ENCODE assay signal across 13 cellular contexts in the genomic region with DNA sequence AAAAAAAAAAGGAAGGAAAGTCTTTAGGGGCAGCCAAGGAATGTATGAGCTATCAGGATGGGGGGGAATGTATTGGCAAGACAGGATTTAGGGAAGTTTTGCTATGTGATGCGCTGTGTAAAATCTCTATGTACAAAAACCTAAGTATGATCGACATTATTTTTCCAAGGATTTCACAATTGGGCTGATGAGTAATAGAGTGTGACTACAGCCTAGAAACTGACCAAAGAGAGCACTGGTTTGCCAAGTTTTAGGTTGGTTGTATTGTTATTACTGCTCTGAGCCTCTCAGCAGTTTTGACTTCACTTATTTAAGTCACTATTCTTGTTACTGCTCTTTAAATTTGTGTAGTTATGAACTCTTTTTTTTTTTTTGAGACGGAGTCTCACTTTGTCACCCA.
DNase-seq lines count a peak whose midpoint lies in the region; ATAC-seq and TF ChIP-seq lines count a peak whose summit lies in the region.
"Had no signal": no experiment of that assay in that cellular context is flagged by ENCODE, and none has a peak within 500 bp of the region (broad histone marks: within the 10 kb centered on the region; RNA-seq: fewer than 3 reads in every experiment).

No MANE protein-coding gene starts in this region.

- DNase-seq in AG08395 (ENCODE audit: low spot score) (peak; percentile 33), LHCN-M2 (ENCODE audit: low read depth) (peak; percentile 81), mammary epithelial cell (peak; percentile 76), iris pigment epithelial cell (ENCODE audit: low read depth) (peak; percentile 83), neural progenitor cell (ENCODE audit: low spot score) (no peak), NCI-H1105 (lab: John Stamatoyannopoulos, UW) (no peak), H9 (no peak)
- no peak for DNase-seq in stimulated activated effector memory CD8-positive, alpha-beta T cell treated with anti-CD3 and anti-CD28 coated beads, Interleukin-12 subunit alpha, Interleukin-12 subunit beta, amount 100 ng/mL, for 72 hours (ENCODE audit: low spot score in 2 of 2)
- DNase-seq: activated naive CD4-positive, alpha-beta T cell; NCI-H1092; nucleus accumbens had no signal

- H3K36me3 ChIP-seq in mammary epithelial cell (ENCODE audit: insufficient read depth, low read length) (no peaks in the 10 kb centered on the region), neural progenitor cell (no peaks in the 10 kb centered on the region)

- H3K36me3 Mint-ChIP-seq in neural progenitor cell = no peaks in the 10 kb centered on the region
- no peaks in the 10 kb centered on the region for H3K36me3 Mint-ChIP-seq in stimulated activated effector memory CD8-positive, alpha-beta T cell treated with anti-CD3 and anti-CD28 coated beads, Interleukin-12 subunit alpha, Interleukin-12 subunit beta, amount 100 ng/mL, for 72 hours
- H3K36me3 Mint-ChIP-seq in H9 (ENCODE audit: insufficient read depth in 1 of 3, low read depth in 3 of 3) = peaks cover 0 to 4% (median 2%) of the 10 kb centered on the region in 3 experiments; a peak in 2 of 7 replicates
- H3K36me3 Mint-ChIP-seq: memory B cell had no signal

- H2AFZ ChIP-seq in mammary epithelial cell (ENCODE audit: low read depth, low read length) (no peak overlapping the region), neural progenitor cell (replicated peaks) (no peak overlapping the region), H9 (ENCODE audit: low read length) (no peak overlapping the region)

- H3K79me2 ChIP-seq in mammary epithelial cell (ENCODE audit: insufficient read depth, low read length) = no peaks in the 10 kb centered on the region
- H3K79me2 ChIP-seq in neural progenitor cell (ENCODE audit: low read depth) = no peaks in the 10 kb centered on the region
- no peaks in the 10 kb centered on the region for H3K79me2 ChIP-seq in H9 (ENCODE audit: insufficient read depth, low read length)

- WGBS in mammary epithelial cell (ENCODE audit: low coverage, missing lambda C conversion rate) = 46% methylated on average over 3 of the region's 3 CpGs
- no CpG with 5 or more reads among the region's 3 CpGs for WGBS in H9 (ENCODE audit: extremely low coverage, insufficient read length, low lambda C conversion rate)

- no peak overlapping the region for H3K23ac ChIP-seq in H9 (ENCODE audit: insufficient read length, low read depth, low read length)

- ATAC-seq in stimulated activated effector memory CD8-positive, alpha-beta T cell treated with anti-CD3 and anti-CD28 coated beads, Interleukin-12 subunit alpha, Interleukin-12 subunit beta, amount 100 ng/mL, for 72 hours = no peak

- intact Hi-C loops in mammary epithelial cell (cut with micrococcal nuclease) = no loop called here

- no peak overlapping the region for H3K4ac ChIP-seq in H9 (ENCODE audit: low read depth, low read length)

- H3K9me3 ChIP-seq in mammary epithelial cell (replicated peaks; ENCODE audit: insufficient read depth, low read length) (no peaks in the 10 kb centered on the region), neural progenitor cell (ENCODE audit: low read depth) (no peaks in the 10 kb centered on the region), H9 (ENCODE audit: control insufficient read depth, low read depth, low read length) (no peaks in the 10 kb centered on the region)

- CTCF ChIA-PET in mammary epithelial cell (lab: Charles Lee; ENCODE audit: low non-redundant PET) = no interaction called here

- no peak overlapping the region for H2BK15ac ChIP-seq in H9 (ENCODE audit: low read depth, low read length)

- H3K4me1 ChIP-seq in mammary epithelial cell (ENCODE audit: insufficient read depth, low read length) (no peaks in the 10 kb centered on the region), neural progenitor cell (peaks cover 29% of the 10 kb centered on the region), H9 (ENCODE audit: insufficient read depth, low read length) (peaks cover 3% of the 10 kb centered on the region; the same call in 1 of the 2 replicates)

- no peak overlapping the region for H3K14ac ChIP-seq in H9 (ENCODE audit: insufficient read depth, low read length)

- H2BK120ac ChIP-seq in H9 (ENCODE audit: low read depth, low read length, poor library complexity, severe bottlenecking) = no peak overlapping the region

- no peak overlapping the region for H4K91ac ChIP-seq in H9 (ENCODE audit: insufficient read length, low read depth, low read length)

- H3K18ac ChIP-seq in H9 (ENCODE audit: insufficient read length, low read depth, low read length) = no peak overlapping the region

- H2BK5ac ChIP-seq in H9 (ENCODE audit: insufficient read length, low read length) = no peak overlapping the region

- no peak overlapping the region for H4K5ac ChIP-seq in H9 (ENCODE audit: insufficient read length, low read depth, low read length)

- H2AK5ac ChIP-seq in H9 (ENCODE audit: insufficient read length, low read length) = no peak overlapping the region

- no TSS peak for BruUV-seq in mammary epithelial cell (replicated peaks; lab: Mats Ljungman, UMichigan)

- H3K27me3 ChIP-seq in mammary epithelial cell (ENCODE audit: insufficient read depth, low read length) = no peaks in the 10 kb centered on the region
- H3K27me3 ChIP-seq in neural progenitor cell = no peaks in the 10 kb centered on the region
- H3K27me3 ChIP-seq in H9 (ENCODE audit: insufficient read depth, low read length) = no peaks in the 10 kb centered on the region

- H3K4me1 Mint-ChIP-seq in neural progenitor cell (peaks cover 25% of the 10 kb centered on the region), H9 (peaks cover 22 to 25% of the 10 kb centered on the region in 2 experiments)
- H3K4me1 Mint-ChIP-seq in stimulated activated effector memory CD8-positive, alpha-beta T cell treated with anti-CD3 and anti-CD28 coated beads, Interleukin-12 subunit alpha, Interleukin-12 subunit beta, amount 100 ng/mL, for 72 hours = no peaks in the 10 kb centered on the region
- H3K4me1 Mint-ChIP-seq: memory B cell had no signal

- no peak overlapping the region for H2BK12ac ChIP-seq in H9 (ENCODE audit: insufficient read length, low read depth, low read length)

- peaks cover 23% of the 10 kb centered on the region for H3F3A ChIP-seq in neural progenitor cell (ENCODE audit: low read depth)

- H3K4me3 Mint-ChIP-seq in neural progenitor cell (no peak overlapping the region), H9 (no peak overlapping the region)
- no peak overlapping the region for H3K4me3 Mint-ChIP-seq in stimulated activated effector memory CD8-positive, alpha-beta T cell treated with anti-CD3 and anti-CD28 coated beads, Interleukin-12 subunit alpha, Interleukin-12 subunit beta, amount 100 ng/mL, for 72 hours
- H3K4me3 Mint-ChIP-seq: memory B cell had no signal

- H3K9me3 Mint-ChIP-seq in neural progenitor cell = no peaks in the 10 kb centered on the region
- H3K9me3 Mint-ChIP-seq in stimulated activated effector memory CD8-positive, alpha-beta T cell treated with anti-CD3 and anti-CD28 coated beads, Interleukin-12 subunit alpha, Interleukin-12 subunit beta, amount 100 ng/mL, for 72 hours = no peaks in the 10 kb centered on the region
- no peaks in the 10 kb centered on the region; a peak in 1 of 5 replicates for H3K9me3 Mint-ChIP-seq in H9

- H3K4me3 ChIP-seq in mammary epithelial cell (replicated peaks in 1 of 3; ENCODE audit: insufficient read depth in 1 of 3, low read depth in 2 of 3, low read length in 3 of 3) = no peak overlapping the region
- H3K4me3 ChIP-seq in neural progenitor cell = no peak overlapping the region
- H3K4me3 ChIP-seq: smooth muscle cell had no signal

- no peak overlapping the region for H3K9ac ChIP-seq in mammary epithelial cell (ENCODE audit: insufficient read depth, low read length)
- H3K9ac ChIP-seq in neural progenitor cell = no peak overlapping the region
- H3K9ac ChIP-seq in H9 (ENCODE audit: extremely low read depth, insufficient read length, low read length) = no peak overlapping the region

- H3K27ac Mint-ChIP-seq in neural progenitor cell (no peak overlapping the region), H9 (no peak overlapping the region)
- no peak overlapping the region for H3K27ac Mint-ChIP-seq in stimulated activated effector memory CD8-positive, alpha-beta T cell treated with anti-CD3 and anti-CD28 coated beads, Interleukin-12 subunit alpha, Interleukin-12 subunit beta, amount 100 ng/mL, for 72 hours
- H3K27ac Mint-ChIP-seq: memory B cell had no signal

- no peak overlapping the region for H3K56ac ChIP-seq in H9 (ENCODE audit: insufficient read length, low read depth, low read length)

- in situ Hi-C loops in mammary epithelial cell (cut with MboI; ENCODE audit: low sequenced_read_pairs in 2 of 2) = no loop called here

- no peaks in the 10 kb centered on the region for H3K79me1 ChIP-seq in H9 (ENCODE audit: insufficient read depth, low read depth, low read length, poor library complexity, severe bottlenecking)

- H4K8ac ChIP-seq in H9 (replicated peaks; ENCODE audit: insufficient read length, low read depth, low read length) = no peak overlapping the region

- H3K27ac ChIP-seq in mammary epithelial cell (ENCODE audit: insufficient read depth, low read depth, low read length) = no peak overlapping the region
- H3K27ac ChIP-seq in neural progenitor cell = no peak overlapping the region
- no peak overlapping the region for H3K27ac ChIP-seq in H9 (ENCODE audit: insufficient read length, low read depth, low read length)

- no peaks in the 10 kb centered on the region for H3K23me2 ChIP-seq in H9 (ENCODE audit: insufficient read length, low read depth, low read length, poor library complexity, severe bottlenecking)

- no peak overlapping the region for H2BK20ac ChIP-seq in H9 (ENCODE audit: low read depth, low read length, poor library complexity, severe bottlenecking)

- dilution Hi-C loops in mammary epithelial cell (cut with HindIII; ENCODE audit: low sequenced_read_pairs) = no loop called here

- H4K20me1 ChIP-seq in mammary epithelial cell (ENCODE audit: insufficient read depth, low read length) (no peaks in the 10 kb centered on the region), neural progenitor cell (ENCODE audit: low read depth) (peaks cover 12% of the 10 kb centered on the region), H9 (ENCODE audit: control insufficient read depth, insufficient read depth, insufficient read length) (no peaks in the 10 kb centered on the region)

- H3K4me2 ChIP-seq in mammary epithelial cell (ENCODE audit: insufficient read depth, low read depth, low read length) (no peak overlapping the region), neural progenitor cell (no peak overlapping the region), H9 (ENCODE audit: insufficient read depth, insufficient read length, low read length) (no peak overlapping the region)
- H3K4me2 ChIP-seq: smooth muscle cell had no signal

- H3K27me3 Mint-ChIP-seq in neural progenitor cell (ENCODE audit: insufficient read depth, low read depth) (peaks cover 3% of the 10 kb centered on the region), H9 (ENCODE audit: low read depth) (no peaks in the 10 kb centered on the region)

- no peak overlapping the region for H3T11ph ChIP-seq in H9 (ENCODE audit: low read length)

- TF ChIP-seq CTCF in mammary epithelial cell (conservative IDR thresholded peaks at IDR 0.05 in 1 of 2, IDR thresholded peaks at IDR 0.05 in 1 of 2; ENCODE audit: extremely low read depth in 1 of 2, insufficient read depth in 1 of 2, low read depth in 1 of 2, low read length in 2 of 2) (no peak), neural progenitor cell (IDR thresholded peaks at IDR 0.05) (no peak), H9 (conservative IDR thresholded peaks at IDR 0.05) (no peak)

Comparison
In these comparisons a context has a peak if more than half of its experiments do, and no peak if none do; other contexts are left out.
1. DNase-seq: peak in AG08395 (single experiment), LHCN-M2 (single experiment), mammary epithelial cell (single experiment) and iris pigment epithelial cell (single experiment); none in neural progenitor cell (single experiment), NCI-H1105 (single experiment), stimulated activated effector memory CD8-positive, alpha-beta T cell treated with anti-CD3 and anti-CD28 coated beads, Interleukin-12 subunit alpha, Interleukin-12 subunit beta, amount 100 ng/mL, for 72 hours (0 of 2) and H9 (single experiment).